In genomic region chr3:56980798-56981390, GRCh38 we compare ENCODE assay signal across 1 cellular context.
TF ChIP-seq lines count a peak whose summit lies in the region.

No MANE protein-coding gene starts in this region.

TF ChIP-seq in K562, 482 proteins besides CTCF, POLR2A, EP300 and RAD21 (continued from another document and continues in another):
- peak; percentile 67; the same call in 1 of the 2 replicates for TF ChIP-seq JUND (IDR thresholded peaks at IDR 0.05; ENCODE audit: borderline replicate concordance, low read depth, low read length)
- TF ChIP-seq JUND (tag; IDR thresholded peaks at IDR 0.05; ENCODE audit: borderline replicate concordance, low read depth, low read length), result peak; percentile 49; the same call in 1 of the 3 replicates
- TF ChIP-seq ERF (CRISPR knock-in tag; IDR thresholded peaks at IDR 0.05), result no peak
- no peak for TF ChIP-seq NFE2 (IDR thresholded peaks at IDR 0.05; ENCODE audit: low read depth)
- no peak for TF ChIP-seq ILK (tag; IDR thresholded peaks at IDR 0.05; ENCODE audit: borderline replicate concordance, low read depth)
- TF ChIP-seq ARID1B (IDR thresholded peaks at IDR 0.05), result peak; percentile 23; the same call in 1 of the 2 replicates
- TF ChIP-seq ZNF217 (CRISPR knock-in tag; IDR thresholded peaks at IDR 0.05), result no peak
- no peak for TF ChIP-seq OTX1 (CRISPR knock-in tag; IDR thresholded peaks at IDR 0.05)
- TF ChIP-seq HMG20A (CRISPR knock-in tag; conservative IDR thresholded peaks at IDR 0.05), result no peak
- TF ChIP-seq DIDO1 (tag; IDR thresholded peaks at IDR 0.05; ENCODE audit: low read depth), result no peak
- TF ChIP-seq ZSCAN29 (IDR thresholded peaks at IDR 0.05), result no peak
- TF ChIP-seq CEBPG (CRISPR knock-in tag; IDR thresholded peaks at IDR 0.05), result no peak
- TF ChIP-seq CEBPG (tag; conservative IDR thresholded peaks at IDR 0.05 in 1 of 2, IDR thresholded peaks at IDR 0.05 in 1 of 2), result peak in 1 of 2 experiments; percentile 57; a peak in 1 of 4 replicates
- TF ChIP-seq ZNF263 (CRISPR knock-in tag; IDR thresholded peaks at IDR 0.05; ENCODE audit: borderline replicate concordance), result no peak
- TF ChIP-seq STAG1 (CRISPR knock-in tag; IDR thresholded peaks at IDR 0.05; ENCODE audit: borderline replicate concordance), result no peak
- TF ChIP-seq HMBOX1 (IDR thresholded peaks at IDR 0.05), result no peak
- TF ChIP-seq HMGN3 (IDR thresholded peaks at IDR 0.05; ENCODE audit: borderline replicate concordance, extremely low read depth, insufficient read length, low read depth, low read length), result no peak
- TF ChIP-seq KDM5B (IDR thresholded peaks at IDR 0.05; ENCODE audit: insufficient replicate concordance, low read depth, low read length), result no peak
- TF ChIP-seq MEIS2 (IDR thresholded peaks at IDR 0.05; ENCODE audit: partially characterized antibody), result no peak
- no peak for TF ChIP-seq IRF1 (CRISPR knock-in tag; IDR thresholded peaks at IDR 0.05; ENCODE audit: borderline replicate concordance)
- TF ChIP-seq MAZ (CRISPR knock-in tag; conservative IDR thresholded peaks at IDR 0.05 in 1 of 2, IDR thresholded peaks at IDR 0.05 in 1 of 2), result no peak
- no peak for TF ChIP-seq ZNF165 (CRISPR knock-in tag; IDR thresholded peaks at IDR 0.05; ENCODE audit: borderline replicate concordance)
- TF ChIP-seq GABPB1 (CRISPR knock-in tag; IDR thresholded peaks at IDR 0.05), result no peak
- 0 out of 2 replicates have a peak, but pooled peaks have one; percentile 34 for TF ChIP-seq ZNF589 (CRISPR knock-in tag; IDR thresholded peaks at IDR 0.05; ENCODE audit: low read depth)
- no peak for TF ChIP-seq PURB (CRISPR knock-in tag; IDR thresholded peaks at IDR 0.05; ENCODE audit: low read depth)
- no peak for TF ChIP-seq FOXP1 (CRISPR knock-in tag; IDR thresholded peaks at IDR 0.05)
- no peak for TF ChIP-seq CHAMP1 (IDR thresholded peaks at IDR 0.05)
- no peak for TF ChIP-seq GTF2A2 (tag; IDR thresholded peaks at IDR 0.05)
- no peak for TF ChIP-seq PATZ1 (CRISPR knock-in tag; IDR thresholded peaks at IDR 0.05; ENCODE audit: borderline replicate concordance)
- TF ChIP-seq SRSF3 (IDR thresholded peaks at IDR 0.05; ENCODE audit: insufficient read depth, low read length), result no peak
- no peak for TF ChIP-seq CHD2 (IDR thresholded peaks at IDR 0.05; ENCODE audit: low read depth, low read length)
- TF ChIP-seq RREB1 (CRISPR knock-in tag; IDR thresholded peaks at IDR 0.05), result no peak
- TF ChIP-seq ATF3 (IDR thresholded peaks at IDR 0.05), result peak; percentile 65
- no peak for TF ChIP-seq ATF3 (CRISPR knock-in tag; conservative IDR thresholded peaks at IDR 0.05)
- TF ChIP-seq IRF2 (CRISPR knock-in tag; IDR thresholded peaks at IDR 0.05), result no peak
- no peak for TF ChIP-seq ETV1 (tag; conservative IDR thresholded peaks at IDR 0.05; ENCODE audit: low read depth)
- TF ChIP-seq NFXL1 (CRISPR knock-in tag; IDR thresholded peaks at IDR 0.05), result no peak
- no peak for TF ChIP-seq SMARCE1 (IDR thresholded peaks at IDR 0.05)
- no peak for TF ChIP-seq ZNF197 (CRISPR knock-in tag; IDR thresholded peaks at IDR 0.05; ENCODE audit: low read depth)
- no peak for TF ChIP-seq ZKSCAN1 (IDR thresholded peaks at IDR 0.05; ENCODE audit: low read depth, low read length)
- TF ChIP-seq CBFA2T2 (conservative IDR thresholded peaks at IDR 0.05), result peak; percentile 64
- no peak for TF ChIP-seq RBM14 (IDR thresholded peaks at IDR 0.05; ENCODE audit: borderline replicate concordance, insufficient read depth, low read depth, low read length)
- no peak for TF ChIP-seq THAP12 (CRISPR knock-in tag; IDR thresholded peaks at IDR 0.05)
- TF ChIP-seq CEBPB (tag; IDR thresholded peaks at IDR 0.05), result 0 out of 2 replicates have a peak, but pooled peaks have one; percentile 33
- no peak for TF ChIP-seq SETDB1 (IDR thresholded peaks at IDR 0.05; ENCODE audit: low read length)
- no peak for TF ChIP-seq JUNB (CRISPR knock-in tag; conservative IDR thresholded peaks at IDR 0.05)
- no peak for TF ChIP-seq HDAC8 (tag; IDR thresholded peaks at IDR 0.05)
- no peak for TF ChIP-seq HNRNPLL (IDR thresholded peaks at IDR 0.05; ENCODE audit: low read depth, low read length, poor library complexity, severe bottlenecking)
- TF ChIP-seq RBFOX2 (IDR thresholded peaks at IDR 0.05; ENCODE audit: low read depth, low read length), result no peak
- peak; percentile 67 for TF ChIP-seq CBFA2T3 (IDR thresholded peaks at IDR 0.05)
- no peak for TF ChIP-seq LARP7 (IDR thresholded peaks at IDR 0.05)
- peak; percentile 30; the same call in 1 of the 2 replicates for TF ChIP-seq JUN (IDR thresholded peaks at IDR 0.05; ENCODE audit: borderline replicate concordance, low read depth, low read length)
- no peak for TF ChIP-seq JUN (CRISPR knock-in tag; IDR thresholded peaks at IDR 0.05; ENCODE audit: borderline replicate concordance)
- no peak for TF ChIP-seq RNF2 (IDR thresholded peaks at IDR 0.05)
- no peak for TF ChIP-seq XRCC3 (IDR thresholded peaks at IDR 0.05)
- no peak for TF ChIP-seq NR1H2 (CRISPR knock-in tag; IDR thresholded peaks at IDR 0.05)
- peak; percentile 39; the same call in 1 of the 2 replicates for TF ChIP-seq ELF1 (tag; IDR thresholded peaks at IDR 0.05)
- TF ChIP-seq FIP1L1 (IDR thresholded peaks at IDR 0.05; ENCODE audit: low read depth, low read length, poor library complexity, severe bottlenecking), result no peak
- no peak for TF ChIP-seq MYNN (IDR thresholded peaks at IDR 0.05)
- TF ChIP-seq MYNN (CRISPR knock-in tag; IDR thresholded peaks at IDR 0.05), result no peak
